24 cellular contexts compared by ENCODE assay signal in genomic region chr11:1346669-1347390, GRCh38. TPM values are rescaled to one million over a fixed set of nuclear protein-coding genes. Genes with fewer than 3 reads are reported as not detected.
DNase-seq lines count a peak whose midpoint lies in the region; ATAC-seq, FAIRE-seq and TF ChIP-seq lines count a peak whose summit lies in the region.
"Had no signal": no experiment of that assay in that cellular context is flagged by ENCODE, and none has a peak within 500 bp of the region (broad histone marks: within the 10 kb centered on the region; RNA-seq: fewer than 3 reads in every experiment).

No MANE protein-coding gene starts in this region.

- no peaks in the 10 kb centered on the region for H3K9me3 ChIP-seq in aorta (ENCODE audit: control insufficient read depth, low read length)
- H3K9me3 ChIP-seq: BLaER1 treated with 17β-estradiol and CSF1 and Interleukin-3, amounts not matched to agents 10 nM and 100 nM; MG63 had no signal

- H3K27ac ChIP-seq in aorta (ENCODE audit: low read depth in 1 of 2, low read length in 2 of 2): no peak overlapping the region
- H3K27ac ChIP-seq: GM23248 had no signal

- intact Hi-C loops in sciatic nerve (cut with DNase I) (no loop called here), aorta (cut with DNase I) (no loop called here)

- no peak overlapping the region for H3K4me3 ChIP-seq in aorta (ENCODE audit: low read length in 2 of 2)
- H3K4me3 ChIP-seq: BLaER1 treated with 17β-estradiol and CSF1 and Interleukin-3, amounts not matched to agents 10 nM and 100 nM; GM23248; MG63 had no signal

- ATAC-seq in sciatic nerve (no peak), aorta (ENCODE audit: low FRiP score) (no peak)

- WGBS in aorta, 2 donors: 85 to 93% methylated on average over 28 of the region's 28 CpGs

- DNase-seq in activated effector memory CD4-positive, alpha-beta T cell treated with anti-CD3 and anti-CD28 coated beads, Interleukin-2, amount 50 U/mL, for 16 hours: peak; percentile 39
- no peak for DNase-seq in activated effector memory CD4-positive, alpha-beta T cell treated with Interleukin-2 at 50 U/mL for 16 hours
- DNase-seq in mesenteric fat pad (ENCODE audit: low spot score): peak; percentile 12
- DNase-seq in sciatic nerve (ENCODE audit: low spot score): peak; percentile 47
- DNase-seq in AML-193 (lab: John Stamatoyannopoulos, UW): no peak
- no peak for DNase-seq in aorta
- no peak for DNase-seq in GM12891 (ENCODE audit: insufficient read length, low spot score)
- DNase-seq: CD4-positive, alpha-beta memory T cell; COR-L47; GM23248; H7; IMR-90; KG1; MG63; NCI-H1105 treated with DMSO at 0.1 percent for 48 hours; NCI-H146; NCI-H1930; NCI-H2107; NCI-H524; NCI-H774; SIG-M5 had no signal

- no peaks in the 10 kb centered on the region for H3K36me3 ChIP-seq in aorta (ENCODE audit: control insufficient read depth in 1 of 2, insufficient read depth in 2 of 2, low read length in 1 of 2)
- H3K36me3 ChIP-seq: BLaER1 treated with 17β-estradiol and CSF1 and Interleukin-3, amounts not matched to agents 10 nM and 100 nM; MG63 had no signal

- no peak for FAIRE-seq in GM12891 (lab: Jason Lieb, UNC)
- FAIRE-seq: G401.6, RCC 7860 had no signal

- TF ChIP-seq POLR2A in GM12891 (IDR thresholded peaks at IDR 0.05; ENCODE audit: low read depth, low read length): no peak

- H3K27me3 ChIP-seq in aorta (ENCODE audit: control insufficient read depth in 1 of 2, insufficient read depth in 2 of 2, low read length in 1 of 2): no peaks in the 10 kb centered on the region
- H3K27me3 ChIP-seq: BLaER1 treated with 17β-estradiol and CSF1 and Interleukin-3, amounts not matched to agents 10 nM and 100 nM had no signal

- H3K4me1 ChIP-seq in aorta (ENCODE audit: control insufficient read depth in 1 of 2, insufficient read depth in 2 of 2, low read length in 2 of 2): no peaks in the 10 kb centered on the region

TF ChIP-seq in GM12891, 5 proteins besides CTCF, POLR2A, EP300 and RAD21:
- TF ChIP-seq TAF1 (IDR thresholded peaks at IDR 0.05; ENCODE audit: low read depth, low read length) (no peak), POU2F2 (IDR thresholded peaks at IDR 0.05; ENCODE audit: low read depth, low read length) (no peak), PAX5 (IDR thresholded peaks at IDR 0.05; ENCODE audit: insufficient read depth, low read length, severe bottlenecking) (no peak), SPI1 (IDR thresholded peaks at IDR 0.05; ENCODE audit: low read depth, low read length) (no peak), POLR2AphosphoS5 (IDR thresholded peaks at IDR 0.05; ENCODE audit: low read depth, low read length) (no peak)

RNA-seq across cellular contexts. Expression of gene TOLLIP, which starts 37.4 kb away (rescaled TPM):
- total RNA-seq in mesenteric fat pad (63.6 TPM), sciatic nerve (60.5 TPM), aorta (10 to 100 TPM; 49.1 to 52.1 TPM)
- polyA plus RNA-seq in aorta: 10 to 100 TPM; 20.0 to 20.7 TPM
- 16.4 TPM for polyA plus RNA-seq in GM12891 (2012; ENCODE audit: low read depth, missing spikeins)

RNA-seq across cellular contexts. Expression of gene BRSK2, which starts 42.9 kb away (rescaled TPM):
- total RNA-seq in mesenteric fat pad: 1.4 TPM
- 7.4 TPM for total RNA-seq in sciatic nerve
- 1 to 10 TPM in 1 of 2 donors, under 1 TPM in 1; 0.55 to 1.0 TPM for total RNA-seq in aorta
- polyA plus RNA-seq in aorta: under 1 TPM; 0.61 to 0.63 TPM
- polyA plus RNA-seq in GM12891 (2012; ENCODE audit: low read depth, missing spikeins): 0.15 TPM
- polyA plus RNA-seq: GM23248 had no signal

Comparison
In these comparisons a context has a peak if more than half of its experiments do, and no peak if none do; other contexts are left out.
1. DNase-seq: peak in activated effector memory CD4-positive, alpha-beta T cell treated with anti-CD3 and anti-CD28 coated beads, Interleukin-2, amount 50 U/mL, for 16 hours (single experiment), mesenteric fat pad (single experiment) and sciatic nerve (single experiment); none in activated effector memory CD4-positive, alpha-beta T cell treated with Interleukin-2 at 50 U/mL for 16 hours (single experiment), AML-193 (0 of 2), aorta (0 of 2) and GM12891 (single experiment).